8 cellular contexts compared by ENCODE assay signal in genomic region chr20:63978319-63979220, GRCh38. TPM values are rescaled to one million over a fixed set of nuclear protein-coding genes. Genes with fewer than 3 reads are reported as not detected.
DNase-seq lines count a peak whose midpoint lies in the region; ATAC-seq and TF ChIP-seq lines count a peak whose summit lies in the region.

No MANE protein-coding gene starts in this region.

- no peak overlapping the region for H3K18ac ChIP-seq in H9 (ENCODE audit: insufficient read length, low read depth, low read length)

- WGBS in H9 (ENCODE audit: extremely low coverage, insufficient read length, low lambda C conversion rate) = no CpG with 5 or more reads among the region's 52 CpGs

- no peak for TF ChIP-seq RAD21 in neural cell (conservative IDR thresholded peaks at IDR 0.05)

- no peak overlapping the region for H3K4ac ChIP-seq in H9 (ENCODE audit: low read depth, low read length)

- H3K36me3 Mint-ChIP-seq in H9 (ENCODE audit: insufficient read depth in 1 of 3, low read depth in 3 of 3) = peaks cover 10 to 20% (median 14%) of the 10 kb centered on the region in 3 experiments

- no peaks in the 10 kb centered on the region for H3K9me2 ChIP-seq in neural cell (ENCODE audit: insufficient read depth, low read length)

- peak; percentile 47 for ATAC-seq in esophagus mucosa

- no peak for TF ChIP-seq POLR2A in vagina (IDR thresholded peaks at IDR 0.05)

- no peak overlapping the region for H2BK120ac ChIP-seq in H9 (ENCODE audit: low read depth, low read length, poor library complexity, severe bottlenecking)

- H3K9ac ChIP-seq in H9 (ENCODE audit: extremely low read depth, insufficient read length, low read length) (peak overlapping the region; percentile 41), neural cell (ENCODE audit: low read length) (peak overlapping the region; percentile 84)

- no peak overlapping the region for H2BK15ac ChIP-seq in H9 (ENCODE audit: low read depth, low read length)

- H2AK5ac ChIP-seq in H9 (ENCODE audit: insufficient read length, low read length) = no peak overlapping the region

- no peak overlapping the region for H4K5ac ChIP-seq in H9 (ENCODE audit: insufficient read length, low read depth, low read length)

- no peaks in the 10 kb centered on the region for H4K20me1 ChIP-seq in H9 (ENCODE audit: control insufficient read depth, insufficient read depth, insufficient read length)
- H4K20me1 ChIP-seq in neural cell (ENCODE audit: insufficient read depth) = no peaks in the 10 kb centered on the region

- H3K27ac ChIP-seq in H9 (ENCODE audit: insufficient read length, low read depth, low read length) (no peak overlapping the region), neural cell (ENCODE audit: low read length) (peak overlapping the region; percentile 54), vagina (peak overlapping the region; percentile 65)

- H3K27ac Mint-ChIP-seq in H9 = peak overlapping the region in 1 of 3 experiments; percentile 80; a peak in 1 of 7 replicates

- H2AFZ ChIP-seq in H9 (ENCODE audit: low read length) (no peak overlapping the region), neural cell (ENCODE audit: low read depth, low read length) (peak overlapping the region; percentile 69)

- H3K14ac ChIP-seq in H9 (ENCODE audit: insufficient read depth, low read length) = peak overlapping the region; percentile 6; the same call in 1 of the 2 replicates

- H3K23ac ChIP-seq in H9 (ENCODE audit: insufficient read length, low read depth, low read length) = no peak overlapping the region

- TF ChIP-seq CTCF in H9 (conservative IDR thresholded peaks at IDR 0.05) (no peak), neural cell (IDR thresholded peaks at IDR 0.05; ENCODE audit: poor library complexity, severe bottlenecking) (no peak), vagina (IDR thresholded peaks at IDR 0.05) (no peak)

- H3K4me3 ChIP-seq in neural cell (ENCODE audit: low read length) (peak overlapping the region; percentile 96), vagina (peak overlapping the region; percentile 44 to 56)

- peaks cover 3% of the 10 kb centered on the region; the same call in 1 of the 2 replicates for H3K4me1 ChIP-seq in H9 (ENCODE audit: insufficient read depth, low read length)
- H3K4me1 ChIP-seq in vagina = peaks cover 62% of the 10 kb centered on the region

- H3K23me2 ChIP-seq in H9 (ENCODE audit: insufficient read length, low read depth, low read length, poor library complexity, severe bottlenecking) = peaks cover 13% of the 10 kb centered on the region

- peaks cover 6% of the 10 kb centered on the region for H3K79me1 ChIP-seq in H9 (ENCODE audit: insufficient read depth, low read depth, low read length, poor library complexity, severe bottlenecking)

- intact Hi-C loops in vagina (cut with DNase I) = no loop called here

- no peak overlapping the region for H4K8ac ChIP-seq in H9 (replicated peaks; ENCODE audit: insufficient read length, low read depth, low read length)

- H3K36me3 ChIP-seq in neural cell (ENCODE audit: insufficient read depth, low read length) = no peaks in the 10 kb centered on the region
- H3K36me3 ChIP-seq in vagina = no peaks in the 10 kb centered on the region

- H3K9me3 Mint-ChIP-seq in H9 = no peaks in the 10 kb centered on the region

- TF ChIP-seq EP300 in neural cell (conservative IDR thresholded peaks at IDR 0.05; ENCODE audit: poor library complexity, severe bottlenecking) = no peak

- no peaks in the 10 kb centered on the region for H3F3A ChIP-seq in neural cell (ENCODE audit: insufficient read depth, low read length, poor library complexity, severe bottlenecking)

- H3K9me3 ChIP-seq in H9 (ENCODE audit: control insufficient read depth, low read depth, low read length) (no peaks in the 10 kb centered on the region), neural cell (ENCODE audit: low read length) (no peaks in the 10 kb centered on the region), vagina (no peaks in the 10 kb centered on the region)

- no peak overlapping the region for H4K91ac ChIP-seq in H9 (ENCODE audit: insufficient read length, low read depth, low read length)

- peak overlapping the region; percentile 72 to 86 for H3K4me3 Mint-ChIP-seq in H9

- no peak overlapping the region for H3K56ac ChIP-seq in H9 (ENCODE audit: insufficient read length, low read depth, low read length)

- DNase-seq in GM03348 (ENCODE audit: low spot score) (peak; percentile 56), H9 (peak; percentile 85), NCI-H2196 (lab: John Stamatoyannopoulos, UW; ENCODE audit: unreplicated experiment) (peak; percentile 92), vagina (ENCODE audit: extremely low spot score in 2 of 2) (no peak), T1000 (lab: John Stamatoyannopoulos, UW) (no peak)
- DNase-seq in activated CD8-positive, alpha-beta memory T cell treated with anti-CD3 and anti-CD28 coated beads for 48 hours (ENCODE audit: low read depth in 2 of 3, low spot score in 2 of 3) = peak in 2 of 3 experiments; percentile 27 to 66

- no peak overlapping the region for H2BK5ac ChIP-seq in H9 (ENCODE audit: insufficient read length, low read length)

- peak overlapping the region; percentile 67 for H3K4me2 ChIP-seq in H9 (ENCODE audit: insufficient read depth, insufficient read length, low read length)
- H3K4me2 ChIP-seq in neural cell (ENCODE audit: low read length) = peak overlapping the region; percentile 65

- no peak overlapping the region for H2BK20ac ChIP-seq in H9 (ENCODE audit: low read depth, low read length, poor library complexity, severe bottlenecking)

- H3K27me3 Mint-ChIP-seq in H9 (ENCODE audit: low read depth) = peaks cover 1% of the 10 kb centered on the region; the same call in 1 of the 2 replicates

- H3K4me1 Mint-ChIP-seq in H9 = peaks cover 29 to 31% of the 10 kb centered on the region in 2 experiments

- H3K79me2 ChIP-seq in H9 (ENCODE audit: insufficient read depth, low read length) (peaks cover 4% of the 10 kb centered on the region; the same call in 1 of the 2 replicates), neural cell (replicated peaks; ENCODE audit: insufficient read depth, low read length) (peaks cover 19% of the 10 kb centered on the region)

- H3K27me3 ChIP-seq in H9 (ENCODE audit: insufficient read depth, low read length) = no peaks in the 10 kb centered on the region
- H3K27me3 ChIP-seq in neural cell (ENCODE audit: insufficient read depth, low read depth, low read length) = no peaks in the 10 kb centered on the region
- no peaks in the 10 kb centered on the region for H3K27me3 ChIP-seq in vagina

- no peak overlapping the region for H3T11ph ChIP-seq in H9 (ENCODE audit: low read length)

- no peak overlapping the region for H2BK12ac ChIP-seq in H9 (ENCODE audit: insufficient read length, low read depth, low read length)

TF ChIP-seq in neural cell, 6 proteins besides CTCF, POLR2A, EP300 and RAD21:
- TF ChIP-seq POLR2AphosphoS5 (IDR thresholded peaks at IDR 0.05) = no peak
- TF ChIP-seq MXI1 (conservative IDR thresholded peaks at IDR 0.05; ENCODE audit: poor library complexity, severe bottlenecking) = peak; percentile 15

RNA-seq across cellular contexts. Expression of gene SAMD10, which starts 0.9 kb away (rescaled TPM):
- total RNA-seq in H9 (2021) (5.2 and 5.7 TPM in 2 replicates), esophagus mucosa (5.7 TPM), vagina (11.8 TPM)
- polyA plus RNA-seq in neural cell = 23.3 and 28.7 TPM in 2 replicates
- 10.7 and 15.9 TPM in 2 replicates for polyA minus RNA-seq in neural cell

RNA-seq across cellular contexts. Expression of gene PRPF6, which starts 2.4 kb away (rescaled TPM):
- total RNA-seq in H9 (2021) (87.9 and 91.3 TPM in 2 replicates), esophagus mucosa (39.7 TPM), vagina (50.6 TPM)
- 91.9 and 94.4 TPM in 2 replicates for polyA plus RNA-seq in neural cell
- 131 and 133 TPM in 2 replicates for polyA minus RNA-seq in neural cell

RNA-seq across cellular contexts. Expression of gene ZNF512B, which starts 8.8 kb away (rescaled TPM):
- total RNA-seq in H9 (2021) (43.8 and 46.0 TPM in 2 replicates), esophagus mucosa (13.9 TPM), vagina (10.3 TPM)
- polyA plus RNA-seq in neural cell = 21.6 and 25.7 TPM in 2 replicates
- polyA minus RNA-seq in neural cell = 25.4 and 29.0 TPM in 2 replicates

RNA-seq across cellular contexts. Expression of gene UCKL1, which starts 22.4 kb away (rescaled TPM):
- total RNA-seq in H9 (2021) = 35.6 and 40.9 TPM in 2 replicates
- total RNA-seq in esophagus mucosa = 25.1 TPM
- 58.9 and 66.8 TPM in 2 replicates for polyA plus RNA-seq in neural cell
- 20.3 and 26.5 TPM in 2 replicates for polyA minus RNA-seq in neural cell
- total RNA-seq in vagina = 50.1 TPM

RNA-seq across cellular contexts. Expression of gene C20orf204, which starts 57.4 kb away (rescaled TPM):
- total RNA-seq in H9 (2021) = 1.3 and 2.2 TPM in 2 replicates
- 0.88 TPM for total RNA-seq in esophagus mucosa
- 6.0 and 6.4 TPM in 2 replicates for polyA plus RNA-seq in neural cell
- polyA minus RNA-seq in neural cell = 2.9 and 3.9 TPM in 2 replicates
- 0.98 TPM for total RNA-seq in vagina

Comparison
In these comparisons a context has a peak if more than half of its experiments do, and no peak if none do; other contexts are left out.
1. DNase-seq: peak in GM03348 (single experiment), H9 (single experiment), NCI-H2196 (single experiment) and activated CD8-positive, alpha-beta memory T cell treated with anti-CD3 and anti-CD28 coated beads for 48 hours (2 of 3); none in vagina (0 of 2) and T1000 (single experiment).